In genomic region chr16:23595951-23596720, GRCh38 we compare ENCODE assay signal across 8 cellular contexts. TPM values are rescaled to one million over a fixed set of nuclear protein-coding genes. Genes with fewer than 3 reads are reported as not detected.
DNase-seq lines count a peak whose midpoint lies in the region; ATAC-seq, FAIRE-seq and TF ChIP-seq lines count a peak whose summit lies in the region.

TSS of gene NDUFAB1 (minus strand) at chr16:23596316. CDS start at chr16:23596290, 26 bp downstream.

- H3K36me3 Mint-ChIP-seq in natural killer cell: no peaks in the 10 kb centered on the region

- peak within 1 kb of the TSS; percentile 99 for H3K4me3 ChIP-seq in fibroblast of mammary gland (ENCODE audit: control insufficient read depth, low read depth, low read length)

- intact Hi-C loops in natural killer cell (cut with micrococcal nuclease): loop anchor here (1.0 kb wide), 2 partner anchors 39 to 45 kb away; partner anchors contain the start of genes DCTN5, EARS2, PALB2 and UBFD1

- DNase-seq in EH (ENCODE audit: low read depth): peak; percentile 89
- DNase-seq in RCC 7860 (ENCODE audit: low spot score): peak; percentile 64
- peak; percentile 86 to 88 for DNase-seq in activated T-helper 1 cell treated with anti-CD3 and anti-CD28 coated beads, Interleukin-2, amount 50 U/mL, for 16 hours (ENCODE audit: low read depth in 1 of 2, low spot score in 1 of 2)
- peak; percentile 82 for DNase-seq in fibroblast of mammary gland (ENCODE audit: low read depth)
- DNase-seq in natural killer cell: peak; percentile 92
- peak; percentile 78 to 90 (median 86) for DNase-seq in stimulated activated naive CD4-positive, alpha-beta T cell (lab: John Stamatoyannopoulos, UW)

- peak within 1 kb of the TSS; percentile 81 for H3K27ac ChIP-seq in KOPT-K1 (ENCODE audit: low read depth, low read length, poor library complexity, severe bottlenecking)

- no peaks in the 10 kb centered on the region for H3K9me3 ChIP-seq in KOPT-K1 (ENCODE audit: insufficient read depth, low read length, poor library complexity, severe bottlenecking)

- H3K27me3 Mint-ChIP-seq in natural killer cell (ENCODE audit: low read depth in 2 of 2): no peaks in the 10 kb centered on the region

- peaks cover 38% of the 10 kb centered on the region for H3K36me3 ChIP-seq in KOPT-K1 (ENCODE audit: insufficient read depth, low read length)

- H3K4me1 Mint-ChIP-seq in natural killer cell: peaks cover 12 to 32% of the 10 kb centered on the region in 2 donors

- H3K9me3 Mint-ChIP-seq in natural killer cell: no peaks in the 10 kb centered on the region

- FAIRE-seq in RCC 7860 (lab: Jason Lieb, UNC): no peak

- ATAC-seq in GM21786 (IDR thresholded peaks at IDR 0.05; ENCODE audit: unreplicated experiment) (peak; percentile 93), natural killer cell (peak; percentile 99 to 100 (median 99))

- TF ChIP-seq CTCF in fibroblast of mammary gland (conservative IDR thresholded peaks at IDR 0.05; ENCODE audit: control insufficient read depth, insufficient read depth, low read depth, low read length) (peak; percentile 44), natural killer cell (IDR thresholded peaks at IDR 0.05) (peak; percentile 97)

- peak within 1 kb of the TSS; percentile 81 for H3K4me3 Mint-ChIP-seq in natural killer cell

- H3K27ac Mint-ChIP-seq in natural killer cell: peak within 1 kb of the TSS; percentile 18 to 75

RNA-seq across cellular contexts. Expression of gene NDUFAB1, which starts in this region (rescaled TPM):
- 10 to 100 TPM; 27.3 to 30.5 (median 28.3) TPM for total RNA-seq in natural killer cell

Comparison
In these comparisons a context has a peak if more than half of its experiments do, and no peak if none do; other contexts are left out.
1. Peak in every context shown above with its lines: DNase-seq, ATAC-seq, H3K4me3 ChIP-seq and H3K27ac ChIP-seq.